Comparison of ENCODE assay signal across 1 cellular context in the genomic region with DNA sequence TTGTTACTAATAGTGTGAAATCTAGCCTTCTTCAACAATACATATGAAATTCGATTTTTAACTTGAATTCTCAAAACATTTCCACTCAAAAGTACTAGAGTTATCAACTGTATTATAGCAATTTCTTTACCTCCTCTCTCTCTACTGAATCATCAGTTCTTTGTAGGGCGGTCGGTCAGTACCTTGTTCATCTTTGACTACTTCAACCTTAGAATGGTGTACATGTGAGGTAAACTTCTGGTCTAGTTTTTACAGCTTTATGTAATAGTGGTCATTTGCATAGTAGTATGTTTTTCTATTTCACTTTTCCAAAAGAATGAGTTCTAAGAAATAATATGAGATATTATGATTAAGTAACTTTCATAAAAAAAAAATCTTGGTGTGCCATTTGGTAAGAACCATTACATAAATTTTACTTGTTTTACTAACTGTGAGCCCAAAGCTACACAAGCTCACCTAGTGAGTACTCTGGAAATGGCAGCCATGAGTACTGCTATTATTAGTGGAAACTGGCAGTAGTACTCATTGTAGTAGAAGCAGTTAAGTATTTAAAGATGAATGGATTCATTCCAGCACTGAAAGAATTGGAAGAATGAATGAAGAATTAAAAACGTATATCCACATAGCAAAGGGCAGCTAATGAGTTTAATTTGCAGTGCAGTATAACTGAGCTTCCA.
TF ChIP-seq lines count a peak whose summit lies in the region.

No MANE protein-coding gene starts in this region.

TF ChIP-seq in SK-N-SH, 30 proteins besides CTCF, POLR2A, EP300 and RAD21 (continued from another document):
- no peak for TF ChIP-seq CHD2 (IDR thresholded peaks at IDR 0.05; ENCODE audit: low read length, partially characterized antibody)
- TF ChIP-seq YY1 (IDR thresholded peaks at IDR 0.05; ENCODE audit: low read depth): no peak
- TF ChIP-seq TCF12 (IDR thresholded peaks at IDR 0.05): no peak
- TF ChIP-seq SIN3A (IDR thresholded peaks at IDR 0.05; ENCODE audit: borderline replicate concordance, low read depth, low read length): no peak
- no peak for TF ChIP-seq POLR2AphosphoS5 (IDR thresholded peaks at IDR 0.05; ENCODE audit: low read depth, low read length)
- no peak for TF ChIP-seq IRF3 (IDR thresholded peaks at IDR 0.05; ENCODE audit: low read depth, low read length)
- TF ChIP-seq FOXJ3 (CRISPR knock-in tag; IDR thresholded peaks at IDR 0.05): no peak
- TF ChIP-seq NRF1 (IDR thresholded peaks at IDR 0.05; ENCODE audit: low read depth, low read length): no peak
- TF ChIP-seq PBX3 (IDR thresholded peaks at IDR 0.05): no peak
- TF ChIP-seq JUND (IDR thresholded peaks at IDR 0.05): no peak
TF ChIP-seq in SK-N-SH: peak in this region for 0.
